In genomic region chr20:49385471-49385870, GRCh38 we compare ENCODE assay signal across 8 cellular contexts.
DNase-seq lines count a peak whose midpoint lies in the region; ATAC-seq and TF ChIP-seq lines count a peak whose summit lies in the region.

No MANE protein-coding gene starts in this region.

- CTCF ChIA-PET in GM10248 (lab: Yijun Ruan, JAX) = interaction anchor here (0.7 to 3.0 kb wide), 11 partner anchors 8 to 223 kb away, joined by 3 to 16 read pairs (median 9); no protein-coding TSS in a partner anchor
- CTCF ChIA-PET in activated CD4-positive, alpha-beta memory T cell treated with anti-CD3 and anti-CD28 coated beads for 36 hours (lab: Charles Lee) = interaction anchor here (0.7 to 5.7 kb wide), 16 partner anchors 9 to 550 kb away, joined by 3 to 59 read pairs (median 4); partner anchors contain the start of gene RNF114

- TF ChIP-seq CTCF in choroid plexus epithelial cell (conservative IDR thresholded peaks at IDR 0.05; ENCODE audit: low read depth, low read length) (no peak), GM10248 (IDR thresholded peaks at IDR 0.05; ENCODE audit: control extremely low read depth, extremely low read depth, low read depth, missing control alignments) (no peak)

- no peak overlapping the region for H3K4me3 Mint-ChIP-seq in activated CD4-positive, alpha-beta memory T cell treated with anti-CD3 and anti-CD28 coated beads for 36 hours

- H3K4me1 Mint-ChIP-seq in activated CD4-positive, alpha-beta memory T cell treated with anti-CD3 and anti-CD28 coated beads for 36 hours (ENCODE audit: low read depth) = no peaks in the 10 kb centered on the region

- peaks cover 20% of the 10 kb centered on the region for H3K27me3 Mint-ChIP-seq in activated CD4-positive, alpha-beta memory T cell treated with anti-CD3 and anti-CD28 coated beads for 36 hours

- peak; percentile 61 to 75 for ATAC-seq in activated naive CD4-positive, alpha-beta T cell treated with anti-CD3 and anti-CD28 coated beads, Interleukin-2, amount 50 U/mL, for 72 hours

- DNase-seq in activated naive CD4-positive, alpha-beta T cell treated with anti-CD3 and anti-CD28 coated beads, Interleukin-2, amount 50 U/mL, for 72 hours (ENCODE audit: low spot score in 2 of 2) = peak in 1 of 2 donors; percentile 7
- DNase-seq in activated naive CD4-positive, alpha-beta T cell treated with Interleukin-2 at 50 U/mL for 16 hours = no peak
- DNase-seq in NCI-H446 treated with DMSO at 0.1 percent for 48 hours (lab: John Stamatoyannopoulos, UW) = peak; percentile 10
- peak; percentile 65 for DNase-seq in choroid plexus epithelial cell (ENCODE audit: low read depth)
- DNase-seq in renal cortical epithelial cell (ENCODE audit: low read depth) = peak; percentile 6
- DNase-seq in GM10248 (ENCODE audit: extremely low spot score) = no peak
- no peak for DNase-seq in activated CD4-positive, alpha-beta memory T cell treated with anti-CD3 and anti-CD28 coated beads for 36 hours
- DNase-seq in stimulated activated CD4-positive, alpha-beta T cell treated with anti-CD3 and anti-CD28 coated beads, Interleukin-2, amount 100 ng/mL, for 48 hours = no peak

- H3K36me3 Mint-ChIP-seq in activated naive CD4-positive, alpha-beta T cell treated with anti-CD3 and anti-CD28 coated beads, Interleukin-2, amount 50 U/mL, for 72 hours = no peaks in the 10 kb centered on the region
- no peaks in the 10 kb centered on the region for H3K36me3 Mint-ChIP-seq in activated CD4-positive, alpha-beta memory T cell treated with anti-CD3 and anti-CD28 coated beads for 36 hours

- intact Hi-C loops in activated CD4-positive, alpha-beta memory T cell treated with anti-CD3 and anti-CD28 coated beads for 36 hours (cut with micrococcal nuclease) = loop anchor here (5.0 kb wide), 1 partner anchor 97 kb away; the partner anchor contains the start of gene KCNB1

- POLR2A ChIA-PET in GM10248 (lab: Yijun Ruan, JAX) = no interaction called here
- POLR2A ChIA-PET in activated CD4-positive, alpha-beta memory T cell treated with anti-CD3 and anti-CD28 coated beads for 36 hours (lab: Charles Lee) = no interaction called here

- H3K9me3 Mint-ChIP-seq in activated naive CD4-positive, alpha-beta T cell treated with anti-CD3 and anti-CD28 coated beads, Interleukin-2, amount 50 U/mL, for 72 hours = peaks cover 0 to 5% of the 10 kb centered on the region in 2 donors
- H3K9me3 Mint-ChIP-seq in activated CD4-positive, alpha-beta memory T cell treated with anti-CD3 and anti-CD28 coated beads for 36 hours = no peaks in the 10 kb centered on the region

- H3K27ac Mint-ChIP-seq in activated naive CD4-positive, alpha-beta T cell treated with anti-CD3 and anti-CD28 coated beads, Interleukin-2, amount 50 U/mL, for 72 hours = no peak overlapping the region
- no peak overlapping the region for H3K27ac Mint-ChIP-seq in activated CD4-positive, alpha-beta memory T cell treated with anti-CD3 and anti-CD28 coated beads for 36 hours

- H3K4me3 ChIP-seq in choroid plexus epithelial cell (ENCODE audit: low read depth, low read length) = no peak overlapping the region

Comparison
In these comparisons a context has a peak if more than half of its experiments do, and no peak if none do; other contexts are left out.
1. DNase-seq: peak in NCI-H446 treated with DMSO at 0.1 percent for 48 hours (single experiment), choroid plexus epithelial cell (single experiment) and renal cortical epithelial cell (single experiment); none in activated naive CD4-positive, alpha-beta T cell treated with Interleukin-2 at 50 U/mL for 16 hours (single experiment), GM10248 (single experiment), activated CD4-positive, alpha-beta memory T cell treated with anti-CD3 and anti-CD28 coated beads for 36 hours (single experiment) and stimulated activated CD4-positive, alpha-beta T cell treated with anti-CD3 and anti-CD28 coated beads, Interleukin-2, amount 100 ng/mL, for 48 hours (0 of 2).